In genomic region chr15:22664294-22665058, GRCh38 we compare ENCODE assay signal across 8 cellular contexts.
A peak's percentile ranks its signal among the peaks of the same experiment; 100 is the strongest.
DNase-seq lines count a peak whose midpoint lies in the region; ATAC-seq and TF ChIP-seq lines count a peak whose summit lies in the region.
"Not testable (repeated sequence)": the region's sequence is repeated elsewhere in the genome, so short reads cannot be mapped to it uniquely, and the experiment has no call there.

No MANE protein-coding gene starts in this region.

- peak; percentile 83 for ATAC-seq in GM19397 (IDR thresholded peaks at IDR 0.05; ENCODE audit: unreplicated experiment)
- ATAC-seq in HG03103 (IDR thresholded peaks at IDR 0.05; ENCODE audit: low read depth, unreplicated experiment), result peak; percentile 51
- ATAC-seq in lung (ENCODE audit: insufficient read depth, low FRiP score), result peak; percentile 98

- not testable (repeated sequence) for H3K9me3 ChIP-seq in Peyer's patch; lung (ENCODE audit: control insufficient read depth in 2 of 2, insufficient read depth in 1 of 2, low read length in 1 of 2)

- 0 to 1% methylated on average over 51 to 103 of the region's 110 CpGs for WGBS in lung, 2 donors

- not testable (repeated sequence) for H3K27me3 ChIP-seq in Peyer's patch; lung (ENCODE audit: control insufficient read depth, insufficient read depth)

- DNase-seq in C1 segment of cervical spinal cord (lab: John Stamatoyannopoulos, UW) (peak in 9 of 14 donors; percentile 2 to 52 (median 40)), Peyer's patch (peak; percentile 28 to 54 (median 47)), lung (ENCODE audit: low spot score) (peak; percentile 35)
- peak; percentile 29 for DNase-seq in activated effector memory CD4-positive, alpha-beta T cell treated with Interleukin-2 at 50 U/mL for 16 hours
- DNase-seq in epithelial cell of proximal tubule (ENCODE audit: low read depth), result not testable (repeated sequence)
- DNase-seq in stimulated activated CD4-positive, alpha-beta T cell treated with anti-CD3 and anti-CD28 coated beads, Interleukin-1b, Interleukin-23, amount 100 ng/mL, for 48 hours, result peak; percentile 9

- H3K27ac ChIP-seq in Peyer's patch (peak overlapping the region; percentile 83 to 88 (median 85)), lung (ENCODE audit: low read depth in 1 of 2, low read length in 1 of 2) (peak overlapping the region; percentile 92 to 99)

- not testable (repeated sequence) for H3K36me3 ChIP-seq in Peyer's patch; lung (ENCODE audit: control insufficient read depth in 2 of 2, insufficient read depth in 2 of 2, low read length in 2 of 2)

- peak overlapping the region; percentile 53 to 67 (median 62) for H3K4me3 ChIP-seq in Peyer's patch
- H3K4me3 ChIP-seq in epithelial cell of proximal tubule (ENCODE audit: low read depth, low read length), result peak overlapping the region; percentile 59
- peak overlapping the region; percentile 70 for H3K4me3 ChIP-seq in lung

- TF ChIP-seq CTCF in Peyer's patch (IDR thresholded peaks at IDR 0.05); epithelial cell of proximal tubule (conservative IDR thresholded peaks at IDR 0.05; ENCODE audit: low read depth, low read length); lung (IDR thresholded peaks at IDR 0.05; ENCODE audit: control extremely low read depth, extremely low read depth): not testable (repeated sequence)

- H3K4me1 ChIP-seq in Peyer's patch; lung (ENCODE audit: control insufficient read depth in 2 of 2, insufficient read depth in 2 of 2, low read length in 2 of 2): not testable (repeated sequence)

- not testable (repeated sequence) for TF ChIP-seq POLR2A in Peyer's patch (IDR thresholded peaks at IDR 0.05)
